1 cellular context compared by ENCODE assay signal in genomic region chr6:89081423-89082322, GRCh38.
TF ChIP-seq lines count a peak whose summit lies in the region.

No MANE protein-coding gene starts in this region.

TF ChIP-seq in HepG2, 621 proteins besides CTCF, POLR2A, EP300 and RAD21 (continued from another document and continues in another):
- no peak; the same call in none of the 2 replicates for TF ChIP-seq ZNF564 (CRISPR knock-in tag; IDR thresholded peaks at IDR 0.05)
- no peak for TF ChIP-seq ESRRA (CRISPR knock-in tag; IDR thresholded peaks at IDR 0.05; ENCODE audit: low read depth)
- TF ChIP-seq MAFG (CRISPR knock-in tag; IDR thresholded peaks at IDR 0.05) = no peak
- TF ChIP-seq ZNF792 (CRISPR knock-in tag; IDR thresholded peaks at IDR 0.05) = 0 out of 2 replicates have a peak, but pooled peaks have one; percentile 64
- peak; percentile 46; the same call in 1 of the 2 replicates for TF ChIP-seq ZNF333 (CRISPR knock-in tag; IDR thresholded peaks at IDR 0.05; ENCODE audit: borderline replicate concordance)
- TF ChIP-seq POLR2AphosphoS2 (IDR thresholded peaks at IDR 0.05; ENCODE audit: low read depth, low read length) = peak; percentile 37; the same call in 1 of the 2 replicates
- TF ChIP-seq TGIF2 (CRISPR knock-in tag; IDR thresholded peaks at IDR 0.05) = 0 out of 2 replicates have a peak, but pooled peaks have one; percentile 31
- TF ChIP-seq E2F2 (CRISPR knock-in tag; IDR thresholded peaks at IDR 0.05; ENCODE audit: borderline replicate concordance) = no peak; the same call in 1 of the 2 replicates
- TF ChIP-seq KDM6A (CRISPR knock-in tag; IDR thresholded peaks at IDR 0.05; ENCODE audit: low read depth) = no peak
- peak; percentile 68; the same call in 1 of the 2 replicates for TF ChIP-seq ZNF691 (CRISPR knock-in tag; IDR thresholded peaks at IDR 0.05; ENCODE audit: borderline replicate concordance, low read depth)
- TF ChIP-seq ZSCAN31 (CRISPR knock-in tag; IDR thresholded peaks at IDR 0.05; ENCODE audit: low read depth) = peak; percentile 85; the same call in 1 of the 2 replicates
- 0 out of 2 replicates have a peak, but pooled peaks have one; percentile 69 for TF ChIP-seq SALL2 (CRISPR knock-in tag; IDR thresholded peaks at IDR 0.05)
- peak; percentile 41; the same call in 1 of the 2 replicates for TF ChIP-seq CSRNP1 (CRISPR knock-in tag; IDR thresholded peaks at IDR 0.05)
- TF ChIP-seq SP2 (CRISPR knock-in tag; IDR thresholded peaks at IDR 0.05) = peak; percentile 60; the same call in 1 of the 2 replicates
- TF ChIP-seq PHF20 (CRISPR knock-in tag; IDR thresholded peaks at IDR 0.05) = no peak
- no peak for TF ChIP-seq ZMAT5 (CRISPR knock-in tag; IDR thresholded peaks at IDR 0.05; ENCODE audit: borderline replicate concordance, low read depth)
- peak; percentile 95; the same call in 1 of the 2 replicates for TF ChIP-seq THAP8 (CRISPR knock-in tag; IDR thresholded peaks at IDR 0.05; ENCODE audit: borderline replicate concordance)
- no peak for TF ChIP-seq ZFP36L2 (CRISPR knock-in tag; IDR thresholded peaks at IDR 0.05)
- no peak for TF ChIP-seq SOX6 (IDR thresholded peaks at IDR 0.05)
- TF ChIP-seq SOX6 (CRISPR knock-in tag; IDR thresholded peaks at IDR 0.05) = peak; percentile 75; the same call in 1 of the 2 replicates
- TF ChIP-seq SSRP1 (CRISPR knock-in tag; IDR thresholded peaks at IDR 0.05) = no peak
- TF ChIP-seq SOX5 (CRISPR knock-in tag; IDR thresholded peaks at IDR 0.05; ENCODE audit: borderline replicate concordance) = peak; percentile 67
- peak; percentile 87 for TF ChIP-seq MYC (CRISPR knock-in tag; IDR thresholded peaks at IDR 0.05; ENCODE audit: borderline replicate concordance)
- peak; percentile 83 for TF ChIP-seq ZNF574 (CRISPR knock-in tag; IDR thresholded peaks at IDR 0.05)
- TF ChIP-seq ZBTB34 (CRISPR knock-in tag; IDR thresholded peaks at IDR 0.05) = peak; percentile 79
- TF ChIP-seq ATF7-NPFF (CRISPR knock-in tag; IDR thresholded peaks at IDR 0.05; ENCODE audit: low read depth) = peak; percentile 59; the same call in 1 of the 2 replicates
- no peak for TF ChIP-seq ISX (CRISPR knock-in tag; conservative IDR thresholded peaks at IDR 0.05)
- no peak for TF ChIP-seq SRSF9 (IDR thresholded peaks at IDR 0.05; ENCODE audit: borderline replicate concordance, insufficient read depth, low read depth, low read length, poor library complexity, severe bottlenecking)
- no peak for TF ChIP-seq ZNF737 (CRISPR knock-in tag; IDR thresholded peaks at IDR 0.05; ENCODE audit: borderline replicate concordance)
- peak; percentile 96 for TF ChIP-seq AKAP8 (CRISPR knock-in tag; IDR thresholded peaks at IDR 0.05)
- no peak for TF ChIP-seq FLYWCH1 (CRISPR knock-in tag; IDR thresholded peaks at IDR 0.05)
- TF ChIP-seq NBN (conservative IDR thresholded peaks at IDR 0.05) = no peak
- TF ChIP-seq ZNF670 (CRISPR knock-in tag; IDR thresholded peaks at IDR 0.05; ENCODE audit: borderline replicate concordance) = peak; percentile 72; the same call in 1 of the 2 replicates
- TF ChIP-seq MNT (IDR thresholded peaks at IDR 0.05) = no peak
- TF ChIP-seq ZC3H13 (CRISPR knock-in tag; IDR thresholded peaks at IDR 0.05) = peak; percentile 100
- 0 out of 2 replicates have a peak, but pooled peaks have one; percentile 18 for TF ChIP-seq KLF9 (CRISPR knock-in tag; IDR thresholded peaks at IDR 0.05; ENCODE audit: low read depth)
- TF ChIP-seq FIP1L1 (IDR thresholded peaks at IDR 0.05; ENCODE audit: borderline replicate concordance, insufficient read depth, low read depth, low read length) = no peak
- TF ChIP-seq BCLAF1 (IDR thresholded peaks at IDR 0.05) = no peak
- peak; percentile 60; the same call in 1 of the 2 replicates for TF ChIP-seq RORA (CRISPR knock-in tag; IDR thresholded peaks at IDR 0.05)
- TF ChIP-seq ZFP41 (CRISPR knock-in tag; IDR thresholded peaks at IDR 0.05; ENCODE audit: borderline replicate concordance) = no peak
- peak; percentile 59 for TF ChIP-seq FOXP4 (CRISPR knock-in tag; IDR thresholded peaks at IDR 0.05)
- no peak for TF ChIP-seq ZNF512B (CRISPR knock-in tag; IDR thresholded peaks at IDR 0.05; ENCODE audit: borderline replicate concordance)
- peak; percentile 68; the same call in 1 of the 2 replicates for TF ChIP-seq ZNF766 (CRISPR knock-in tag; IDR thresholded peaks at IDR 0.05; ENCODE audit: borderline replicate concordance)
- TF ChIP-seq RXRA (CRISPR knock-in tag; IDR thresholded peaks at IDR 0.05) = peak; percentile 72; the same call in 1 of the 2 replicates
